ENCODE assay signal across 19 cellular contexts in the genomic region with DNA sequence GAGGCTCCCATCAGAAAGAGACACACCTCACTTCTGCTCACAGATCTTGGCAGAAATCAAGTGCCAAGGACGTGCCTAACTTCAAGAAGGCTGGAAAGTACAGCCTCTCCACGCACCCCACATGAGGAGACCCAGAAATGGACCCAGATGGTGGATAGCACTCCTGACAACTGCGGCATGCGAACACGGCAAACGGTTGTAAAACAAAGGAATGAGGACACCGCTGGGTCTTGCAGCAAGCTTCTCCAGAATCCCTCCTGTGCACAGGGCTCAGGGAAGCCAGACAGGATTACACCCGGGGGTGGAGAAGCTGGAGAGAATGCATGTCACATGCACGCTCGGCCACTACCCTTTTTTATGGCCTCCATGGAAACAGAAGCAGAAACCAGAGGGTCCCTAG. TPM values are rescaled to one million over a fixed set of nuclear protein-coding genes. Genes with fewer than 3 reads are reported as not detected.
"Had no signal": no experiment of that assay in that cellular context is flagged by ENCODE, and none has a peak within 500 bp of the region (broad histone marks: within the 10 kb centered on the region; RNA-seq: fewer than 3 reads in every experiment).

No MANE protein-coding gene starts in this region.

- H3K27ac ChIP-seq: brain microvascular endothelial cell, coronary artery, left lung, right lobe of liver, skin epidermis, tibial nerve had no signal

- H3K27me3 Mint-ChIP-seq: stimulated activated naive CD8-positive, alpha-beta T cell treated with anti-CD3 and anti-CD28 coated beads, Interleukin-15, Interleukin-2, amounts not matched to agents 100 ng/mL and 50 ng/mL, for 24 hours had no signal

- H3K9me3 ChIP-seq: left lung, right lobe of liver, tibial nerve had no signal

- H3K36me3 ChIP-seq: brain microvascular endothelial cell, left lung, right lobe of liver, tibial nerve had no signal

- DNase-seq: activated CD4-positive, alpha-beta T cell treated with anti-CD3 and anti-CD28 coated beads for 1 hour; activated CD4-positive, alpha-beta T cell treated with anti-CD3 and anti-CD28 coated beads, Interleukin-2, amount 50 U/mL, for 1 hour; activated CD8-positive, alpha-beta T cell treated with anti-CD3 and anti-CD28 coated beads, Interleukin-2, amount 10 ng/mL, durations not matched to agents 7 days and 5 days; activated gamma-delta T cell treated with Interleukin-2 at 50 U/mL for 16 hours; aorta; brain microvascular endothelial cell; central memory CD4-positive, alpha-beta T cell; immature natural killer cell; left lung; naive thymus-derived CD8-positive, alpha-beta T cell; right lobe of liver; stimulated activated CD4-positive, alpha-beta T cell treated with anti-CD3 and anti-CD28 coated beads, Interleukin-1b, Interleukin-23, amount 100 ng/mL, for 48 hours; T-cell had no signal

- H3K36me3 Mint-ChIP-seq: activated naive CD4-positive, alpha-beta T cell treated with anti-CD3 and anti-CD28 coated beads, Interleukin-2, amount 50 U/mL, for 24 hours; immature natural killer cell; naive thymus-derived CD8-positive, alpha-beta T cell; T-cell had no signal

- H3K27me3 ChIP-seq: right lobe of liver had no signal

- H3K4me3 ChIP-seq: coronary artery, left lung, right lobe of liver, skin epidermis, tibial nerve had no signal

- ATAC-seq: activated CD8-positive, alpha-beta T cell treated with anti-CD3 and anti-CD28 coated beads, Interleukin-2, amount 10 ng/mL, durations not matched to agents 7 days and 5 days; left lung; naive thymus-derived CD8-positive, alpha-beta T cell; right lobe of liver; T-cell had no signal

- H3K4me1 Mint-ChIP-seq: activated naive CD4-positive, alpha-beta T cell treated with anti-CD3 and anti-CD28 coated beads, Interleukin-2, amount 50 U/mL, for 24 hours; immature natural killer cell; T-cell had no signal

- H3K9me3 Mint-ChIP-seq: activated naive CD4-positive, alpha-beta T cell treated with anti-CD3 and anti-CD28 coated beads, Interleukin-2, amount 50 U/mL, for 24 hours; immature natural killer cell; naive thymus-derived CD8-positive, alpha-beta T cell; stimulated activated naive CD8-positive, alpha-beta T cell treated with anti-CD3 and anti-CD28 coated beads, Interleukin-15, Interleukin-2, amounts not matched to agents 100 ng/mL and 50 ng/mL, for 24 hours; T-cell; T-helper 2 cell treated with Interferon-gamma antibody and Interleukin-4, amounts not matched to agents 5 μg/mL and 100 μg/mL, for 36 hours had no signal

- H3K4me1 ChIP-seq: right lobe of liver had no signal

- H3K4me3 Mint-ChIP-seq: activated CD8-positive, alpha-beta T cell treated with anti-CD3 and anti-CD28 coated beads, Interleukin-2, amount 10 ng/mL, durations not matched to agents 7 days and 5 days; activated naive CD4-positive, alpha-beta T cell treated with anti-CD3 and anti-CD28 coated beads, Interleukin-2, amount 50 U/mL, for 24 hours; immature natural killer cell; naive thymus-derived CD8-positive, alpha-beta T cell; stimulated activated naive CD8-positive, alpha-beta T cell treated with anti-CD3 and anti-CD28 coated beads, Interleukin-15, Interleukin-2, amounts not matched to agents 100 ng/mL and 50 ng/mL, for 24 hours; T-cell; T-helper 2 cell treated with Interferon-gamma antibody and Interleukin-4, amounts not matched to agents 5 μg/mL and 100 μg/mL, for 36 hours had no signal

- H3K27ac Mint-ChIP-seq: activated CD8-positive, alpha-beta T cell treated with anti-CD3 and anti-CD28 coated beads, Interleukin-2, amount 10 ng/mL, durations not matched to agents 7 days and 5 days; activated naive CD4-positive, alpha-beta T cell treated with anti-CD3 and anti-CD28 coated beads, Interleukin-2, amount 50 U/mL, for 24 hours; immature natural killer cell; naive thymus-derived CD8-positive, alpha-beta T cell; stimulated activated naive CD8-positive, alpha-beta T cell treated with anti-CD3 and anti-CD28 coated beads, Interleukin-15, Interleukin-2, amounts not matched to agents 100 ng/mL and 50 ng/mL, for 24 hours; T-cell; T-helper 2 cell treated with Interferon-gamma antibody and Interleukin-4, amounts not matched to agents 5 μg/mL and 100 μg/mL, for 36 hours had no signal

RNA-seq across cellular contexts. Expression of a gene that starts 59.7 kb away (rescaled TPM):
- total RNA-seq: activated CD8-positive, alpha-beta T cell treated with anti-CD3 and anti-CD28 coated beads, Interleukin-2, amount 10 ng/mL, durations not matched to agents 7 days and 5 days had no signal
